Comparison of ENCODE assay signal across 14 cellular contexts in genomic region chr12:53065470-53065869, GRCh38. TPM values are rescaled to one million over a fixed set of nuclear protein-coding genes. Genes with fewer than 3 reads are reported as not detected.
DNase-seq lines count a peak whose midpoint lies in the region; ATAC-seq and TF ChIP-seq lines count a peak whose summit lies in the region.
"Had no signal": no experiment of that assay in that cellular context is flagged by ENCODE, and none has a peak within 500 bp of the region (broad histone marks: within the 10 kb centered on the region; RNA-seq: fewer than 3 reads in every experiment).

No MANE protein-coding gene starts in this region.

- peaks cover 4% of the 10 kb centered on the region for H3K36me3 Mint-ChIP-seq in Caco-2 (ENCODE audit: insufficient read depth, unreplicated experiment)

- no TSS peak for BruUV-seq in Caco-2 (replicated peaks; lab: Mats Ljungman, UMichigan)

- H3K27me3 ChIP-seq in Caco-2 (replicated peaks; ENCODE audit: control insufficient read depth, insufficient read depth, low read length) (no peaks in the 10 kb centered on the region), right atrium auricular region (no peaks in the 10 kb centered on the region), skeletal muscle tissue (ENCODE audit: control insufficient read depth in 3 of 3, insufficient read depth in 3 of 3, low read length in 3 of 3) (no peaks in the 10 kb centered on the region), trophoblast cell (ENCODE audit: insufficient read depth, low read length) (no peaks in the 10 kb centered on the region)

- POLR2A ChIA-PET in Caco-2 (lab: Charles Lee): interaction anchor here (1.0 to 1.3 kb wide), 2 partner anchors 13 to 37 kb away, joined by 4 to 18 read pairs; partner anchors contain the start of genes SOAT2 and SPRYD3

- H3K27ac Mint-ChIP-seq in Caco-2 (ENCODE audit: unreplicated experiment): peak overlapping the region; percentile 34

- H2AFZ ChIP-seq in trophoblast cell (ENCODE audit: insufficient read depth, low read length, poor library complexity): no peak overlapping the region

- H4K8ac ChIP-seq in trophoblast cell (ENCODE audit: low read depth, low read length): no peak overlapping the region

- no peaks in the 10 kb centered on the region for H3K9me3 Mint-ChIP-seq in Caco-2 (ENCODE audit: unreplicated experiment)
- H3K9me3 Mint-ChIP-seq: activated CD4-positive, alpha-beta T cell treated with anti-CD3 and anti-CD28 coated beads, Interleukin-2, amount 10 ng/mL, durations not matched to agents 7 days and 5 days; naive thymus-derived CD4-positive, alpha-beta T cell; T-cell had no signal

- H3K79me2 ChIP-seq in trophoblast cell (ENCODE audit: control insufficient read depth, insufficient read depth, low read length, poor library complexity): no peaks in the 10 kb centered on the region

- WGBS in trophoblast cell (ENCODE audit: extremely low coverage, insufficient coverage, insufficient read length): no CpG with 5 or more reads among the region's 7 CpGs

- CTCF ChIA-PET in Caco-2 (lab: Charles Lee): interaction anchor here (0.6 to 3.2 kb wide), 31 partner anchors 8 to 314 kb away, joined by 3 to 95 read pairs (median 5); partner anchors contain the start of genes AAAS, CSAD, EIF4B and ESPL1

- no peak overlapping the region for H3K23ac ChIP-seq in trophoblast cell (ENCODE audit: low read length)

- no peak for TF ChIP-seq CTCF in Caco-2 (IDR thresholded peaks at IDR 0.05; ENCODE audit: insufficient read depth in 1 of 2, low read depth in 1 of 2, low read length in 1 of 2, severe bottlenecking in 1 of 2, unreplicated experiment in 1 of 2)
- no peak for TF ChIP-seq CTCF in right atrium auricular region (IDR thresholded peaks at IDR 0.05)

- no peak overlapping the region for H2BK12ac ChIP-seq in trophoblast cell (ENCODE audit: low read length)

- H4K12ac ChIP-seq in trophoblast cell (ENCODE audit: low read depth, low read length): no peak overlapping the region

- no peaks in the 10 kb centered on the region for H3K27me3 Mint-ChIP-seq in Caco-2 (ENCODE audit: insufficient read depth, unreplicated experiment)
- H3K27me3 Mint-ChIP-seq: activated CD4-positive, alpha-beta T cell treated with anti-CD3 and anti-CD28 coated beads, Interleukin-2, amount 10 ng/mL, durations not matched to agents 7 days and 5 days; naive thymus-derived CD4-positive, alpha-beta T cell; T-cell had no signal

- H2BK5ac ChIP-seq in trophoblast cell (ENCODE audit: low read depth, low read length, poor library complexity): no peak overlapping the region

- no peaks in the 10 kb centered on the region for H3K79me1 ChIP-seq in trophoblast cell (ENCODE audit: low read length)

- ATAC-seq in HG03520 (IDR thresholded peaks at IDR 0.05; ENCODE audit: unreplicated experiment) (no peak), HG02642 (IDR thresholded peaks at IDR 0.05; ENCODE audit: poor library complexity, unreplicated experiment) (no peak)

- no peak overlapping the region for H2BK120ac ChIP-seq in trophoblast cell (ENCODE audit: insufficient read depth, low read length, poor library complexity)

- no peak overlapping the region for H3K14ac ChIP-seq in trophoblast cell (ENCODE audit: low read length)

- H3K36me3 ChIP-seq in Caco-2 (ENCODE audit: control insufficient read depth, insufficient read depth, low read length) (peaks cover 3% of the 10 kb centered on the region; the same call in 1 of the 2 replicates), right atrium auricular region (peaks cover 67% of the 10 kb centered on the region), skeletal muscle tissue (ENCODE audit: control insufficient read depth in 3 of 3, insufficient read depth in 3 of 3, low read length in 3 of 3) (peaks cover 39 to 41% (median 40%) of the 10 kb centered on the region in 3 donors), trophoblast cell (ENCODE audit: control insufficient read depth in 1 of 2, insufficient read depth in 2 of 2, low read length in 2 of 2) (peaks cover 14 to 20% of the 10 kb centered on the region in 2 experiments)

- H3K9ac ChIP-seq in skeletal muscle tissue (ENCODE audit: low read depth in 1 of 3, low read length in 3 of 3) (peak overlapping the region in 1 of 3 donors; percentile 68), trophoblast cell (ENCODE audit: low read length) (no peak overlapping the region)

- DNase-seq in Caco-2 (peak in 1 of 2 experiments; percentile 34), right atrium auricular region (ENCODE audit: low spot score) (peak; percentile 58), SHP77 treated with DMSO at 0.1 percent for 48 hours (lab: John Stamatoyannopoulos, UW) (no peak), trophoblast cell (no peak)
- DNase-seq: activated gamma-delta T cell, GDM1, NCI-H2081 treated with DMSO at 0.1 percent for 48 hours had no signal

- no peak overlapping the region for H3K18ac ChIP-seq in trophoblast cell (ENCODE audit: low read length)

- H3K4me2 ChIP-seq in trophoblast cell (ENCODE audit: low read length): no peak overlapping the region

- H2AK5ac ChIP-seq in trophoblast cell (ENCODE audit: low read length): no peak overlapping the region

- H3K4me3 ChIP-seq in Caco-2 (ENCODE audit: low read depth, low read length): no peak overlapping the region
- H3K4me3 ChIP-seq in right atrium auricular region: no peak overlapping the region
- peak overlapping the region in 1 of 3 donors; percentile 67 for H3K4me3 ChIP-seq in skeletal muscle tissue (ENCODE audit: low read length in 3 of 3)
- H3K4me3 ChIP-seq in trophoblast cell (ENCODE audit: low read depth, low read length): no peak overlapping the region

- H3K4ac ChIP-seq in trophoblast cell (ENCODE audit: low read depth, low read length): no peak overlapping the region

- H4K91ac ChIP-seq in trophoblast cell (ENCODE audit: low read depth, low read length): no peak overlapping the region

- no peak overlapping the region for H3K4me3 Mint-ChIP-seq in Caco-2 (ENCODE audit: unreplicated experiment)
- H3K4me3 Mint-ChIP-seq: activated CD4-positive, alpha-beta T cell treated with anti-CD3 and anti-CD28 coated beads, Interleukin-2, amount 10 ng/mL, durations not matched to agents 7 days and 5 days; naive thymus-derived CD4-positive, alpha-beta T cell; T-cell had no signal

- peaks cover 6% of the 10 kb centered on the region for H3K4me1 Mint-ChIP-seq in Caco-2 (ENCODE audit: low read depth, unreplicated experiment)

- H3K4me1 ChIP-seq in Caco-2: peaks cover 7% of the 10 kb centered on the region
- H3K4me1 ChIP-seq in right atrium auricular region: peaks cover 0 to 84% of the 10 kb centered on the region in 2 donors
- H3K4me1 ChIP-seq in skeletal muscle tissue (ENCODE audit: control insufficient read depth in 3 of 3, insufficient read depth in 3 of 3, low read length in 3 of 3): peaks cover 70 to 76% (median 73%) of the 10 kb centered on the region in 3 donors
- H3K4me1 ChIP-seq in trophoblast cell (ENCODE audit: control insufficient read depth in 1 of 2, insufficient read depth in 2 of 2, low read length in 2 of 2): no peaks in the 10 kb centered on the region

- intact Hi-C loops in Caco-2 (cut with micrococcal nuclease; ENCODE audit: unreplicated experiment): no loop called here

- no peaks in the 10 kb centered on the region for H3K9me3 ChIP-seq in Caco-2
- no peaks in the 10 kb centered on the region for H3K9me3 ChIP-seq in right atrium auricular region
- no peaks in the 10 kb centered on the region for H3K9me3 ChIP-seq in skeletal muscle tissue (ENCODE audit: control insufficient read depth in 3 of 3, low read length in 3 of 3)
- H3K9me3 ChIP-seq in trophoblast cell (ENCODE audit: insufficient read depth, low read depth, low read length): peaks cover 4% of the 10 kb centered on the region

- H3K27ac ChIP-seq in angular gyrus (ENCODE audit: low read depth, low read length) (peak overlapping the region; percentile 15), right atrium auricular region (peak overlapping the region; percentile 67 to 80), skeletal muscle tissue (ENCODE audit: low read depth, low read length) (peak overlapping the region; percentile 58), trophoblast cell (ENCODE audit: low read depth, low read length) (no peak overlapping the region)

RNA-seq across cellular contexts. Expression of gene SPRYD3, which starts 13.7 kb away (rescaled TPM):
- total RNA-seq in Caco-2 (2022) (8.2 and 8.8 TPM in 2 replicates), right atrium auricular region (10 to 100 TPM; 33.5 to 64.5 TPM), skeletal muscle tissue (13.0 TPM)
- 7.1 and 7.5 TPM in 2 replicates for polyA plus RNA-seq in trophoblast cell (2013)

RNA-seq across cellular contexts. Expression of gene TNS2, which starts 15.6 kb away (rescaled TPM):
- total RNA-seq in Caco-2 (2022) (2.4 and 4.4 TPM in 2 replicates), right atrium auricular region (100 to 1,000 TPM in 1 of 2 donors, 10 to 100 TPM in 1; 76.2 to 153 TPM), skeletal muscle tissue (21.9 TPM)
- polyA plus RNA-seq in trophoblast cell (2013): 2.8 and 5.7 TPM in 2 replicates

RNA-seq across cellular contexts. Expression of gene IGFBP6, which starts 32.0 kb away (rescaled TPM):
- 34.7 and 43.3 TPM in 2 replicates for total RNA-seq in Caco-2 (2022)
- 100 to 1,000 TPM in 1 of 2 donors, 10 to 100 TPM in 1; 99.0 to 358 TPM for total RNA-seq in right atrium auricular region
- 89.8 TPM for total RNA-seq in skeletal muscle tissue
- polyA plus RNA-seq in trophoblast cell (2013): 0.07 and 0.12 TPM in 2 replicates

RNA-seq across cellular contexts. Expression of gene SOAT2, which starts 37.8 kb away (rescaled TPM):
- total RNA-seq in Caco-2 (2022): 6.5 and 9.7 TPM in 2 replicates
- not detected for total RNA-seq in right atrium auricular region
- total RNA-seq in skeletal muscle tissue: under 0.01 TPM
- polyA plus RNA-seq in trophoblast cell (2013): not detected in 2 replicates

RNA-seq across cellular contexts. Expression of gene EIF4B, which starts 59.2 kb away (rescaled TPM):
- total RNA-seq in Caco-2 (2022): 445 and 452 TPM in 2 replicates
- 100 to 1,000 TPM; 272 to 383 TPM for total RNA-seq in right atrium auricular region
- total RNA-seq in skeletal muscle tissue: 1,005 TPM
- 342 and 356 TPM in 2 replicates for polyA plus RNA-seq in trophoblast cell (2013)
